17 cellular contexts compared by ENCODE assay signal in the genomic region with DNA sequence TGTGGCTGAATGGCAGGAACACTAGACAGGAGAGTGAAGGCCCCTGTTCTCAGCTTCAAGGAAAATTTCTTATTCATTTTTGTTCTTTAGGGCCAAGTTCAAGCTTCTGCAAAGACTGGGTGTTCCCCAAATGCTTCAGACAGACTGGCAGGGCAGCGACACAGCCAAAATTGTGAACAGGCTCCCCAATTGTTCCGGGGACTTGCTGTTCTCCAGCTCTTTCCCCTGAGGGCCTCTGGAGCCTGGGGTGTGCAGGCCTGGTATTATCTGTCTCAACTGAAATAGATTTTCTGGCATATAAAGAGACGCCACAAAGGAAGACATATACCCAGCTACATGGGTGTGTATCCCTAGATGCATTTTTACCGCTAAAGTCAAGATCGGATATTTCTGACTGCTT. TPM values are rescaled to one million over a fixed set of nuclear protein-coding genes. Genes with fewer than 3 reads are reported as not detected.
DNase-seq lines count a peak whose midpoint lies in the region; ATAC-seq and TF ChIP-seq lines count a peak whose summit lies in the region.
"Had no signal": no experiment of that assay in that cellular context is flagged by ENCODE, and none has a peak within 500 bp of the region (broad histone marks: within the 10 kb centered on the region; RNA-seq: fewer than 3 reads in every experiment).

No MANE protein-coding gene starts in this region.

- TF ChIP-seq CTCF in esophagus muscularis mucosa (IDR thresholded peaks at IDR 0.05) (no peak), suprapubic skin (IDR thresholded peaks at IDR 0.05) (no peak), mesothelial cell of epicardium (IDR thresholded peaks at IDR 0.05; ENCODE audit: unreplicated experiment) (no peak)

- H3K36me3 ChIP-seq in esophagus muscularis mucosa: no peaks in the 10 kb centered on the region
- no peaks in the 10 kb centered on the region for H3K36me3 ChIP-seq in suprapubic skin
- H3K36me3 ChIP-seq: BE2C had no signal

- TF ChIP-seq EP300 in esophagus muscularis mucosa (IDR thresholded peaks at IDR 0.05) (no peak), suprapubic skin (IDR thresholded peaks at IDR 0.05) (no peak)

- H3K4me3 ChIP-seq in esophagus muscularis mucosa: no peak overlapping the region
- no peak overlapping the region for H3K4me3 ChIP-seq in right cardiac atrium (ENCODE audit: low read length)
- no peak overlapping the region for H3K4me3 ChIP-seq in suprapubic skin
- H3K4me3 ChIP-seq: GM23338 had no signal

- DNase-seq in esophagus muscularis mucosa (ENCODE audit: extremely low spot score) (no peak), Right ventricle myocardium superior (no peak), right cardiac atrium (peak in 2 of 3 donors; percentile 52 to 87), suprapubic skin (ENCODE audit: low spot score in 2 of 2) (no peak), cortex of kidney (lab: John Stamatoyannopoulos, UW) (no peak), mesothelial cell of epicardium (ENCODE audit: low spot score in 2 of 2, unreplicated experiment in 2 of 2) (no peak), hypothalamus (lab: John Stamatoyannopoulos, UW) (no peak)
- DNase-seq in stimulated activated CD4-positive, alpha-beta T cell treated with anti-CD3 and anti-CD28 coated beads, Interleukin-2, amount 100 ng/mL, for 48 hours: no peak
- DNase-seq: ACHN; BE2C; C1 segment of cervical spinal cord; CD4-positive, CD25-positive, alpha-beta regulatory T cell; CD8-positive, alpha-beta memory T cell; COR-L47; HCEC 1CT had no signal

- ATAC-seq in Right ventricle myocardium superior (ENCODE audit: poor library complexity) (peak; percentile 25), right cardiac atrium (peak; percentile 58 to 88)
- ATAC-seq: GM23338 had no signal

- no peak overlapping the region for H3K27ac Mint-ChIP-seq in mesothelial cell of epicardium
- H3K27ac Mint-ChIP-seq: CD4-positive, CD25-positive, alpha-beta regulatory T cell; CD8-positive, alpha-beta memory T cell; GM23338 had no signal

- H3K4me1 ChIP-seq in esophagus muscularis mucosa: no peaks in the 10 kb centered on the region
- H3K4me1 ChIP-seq in right cardiac atrium (ENCODE audit: control insufficient read depth, insufficient read depth, low read length): peaks cover 2% of the 10 kb centered on the region
- H3K4me1 ChIP-seq in suprapubic skin: peaks cover 4% of the 10 kb centered on the region
- H3K4me1 ChIP-seq: BE2C had no signal

- H3K9me3 Mint-ChIP-seq in mesothelial cell of epicardium: no peaks in the 10 kb centered on the region
- H3K9me3 Mint-ChIP-seq: CD4-positive, CD25-positive, alpha-beta regulatory T cell; CD8-positive, alpha-beta memory T cell; GM23338 had no signal

- H3K9me3 ChIP-seq in esophagus muscularis mucosa: no peaks in the 10 kb centered on the region
- no peaks in the 10 kb centered on the region for H3K9me3 ChIP-seq in right cardiac atrium (ENCODE audit: control insufficient read depth, low read length)
- no peaks in the 10 kb centered on the region for H3K9me3 ChIP-seq in suprapubic skin
- H3K9me3 ChIP-seq: BE2C had no signal

- H3K4me1 Mint-ChIP-seq in mesothelial cell of epicardium: no peaks in the 10 kb centered on the region
- H3K4me1 Mint-ChIP-seq: CD4-positive, CD25-positive, alpha-beta regulatory T cell; CD8-positive, alpha-beta memory T cell; GM23338 had no signal

- H3K4me3 Mint-ChIP-seq in mesothelial cell of epicardium: no peak overlapping the region
- H3K4me3 Mint-ChIP-seq: CD4-positive, CD25-positive, alpha-beta regulatory T cell; CD8-positive, alpha-beta memory T cell; GM23338 had no signal

- WGBS in esophagus muscularis mucosa: 92% methylated on average over 4 of the region's 5 CpGs
- 57% methylated on average over 5 of the region's 5 CpGs for WGBS in right cardiac atrium
- WGBS in suprapubic skin: 74% methylated on average over 5 of the region's 5 CpGs

- H3K27ac ChIP-seq in esophagus muscularis mucosa (replicated peaks in 1 of 4) (peak overlapping the region in 3 of 4 donors; percentile 5 to 57 (median 18)), right cardiac atrium (ENCODE audit: low read length) (peak overlapping the region; percentile 82), suprapubic skin (peak overlapping the region; percentile 35)
- H3K27ac ChIP-seq: HL-60 had no signal

- TF ChIP-seq POLR2A in esophagus muscularis mucosa (IDR thresholded peaks at IDR 0.05; ENCODE audit: low read depth): no peak
- TF ChIP-seq POLR2A in suprapubic skin (IDR thresholded peaks at IDR 0.05): no peak

- H3K36me3 Mint-ChIP-seq in mesothelial cell of epicardium: no peaks in the 10 kb centered on the region

- intact Hi-C loops in esophagus muscularis mucosa (cut with DNase I): no loop called here
- intact Hi-C loops in Right ventricle myocardium superior (cut with DNase I): no loop called here
- intact Hi-C loops in right cardiac atrium (cut with DNase I): no loop called here

- no peaks in the 10 kb centered on the region for H3K27me3 ChIP-seq in esophagus muscularis mucosa
- H3K27me3 ChIP-seq in right cardiac atrium (ENCODE audit: control insufficient read depth, insufficient read depth): no peaks in the 10 kb centered on the region
- H3K27me3 ChIP-seq in suprapubic skin: no peaks in the 10 kb centered on the region
- H3K27me3 ChIP-seq: BE2C had no signal

- H3K27me3 Mint-ChIP-seq in mesothelial cell of epicardium (ENCODE audit: low read depth): peaks cover 4% of the 10 kb centered on the region
- H3K27me3 Mint-ChIP-seq: CD4-positive, CD25-positive, alpha-beta regulatory T cell; CD8-positive, alpha-beta memory T cell had no signal

RNA-seq across cellular contexts. Expression of gene PLCE1, which starts 30.3 kb away (rescaled TPM):
- total RNA-seq in esophagus muscularis mucosa: 10 to 100 TPM; 17.7 to 26.7 (median 20.8) TPM
- 3.3 TPM for total RNA-seq in Right ventricle myocardium superior
- total RNA-seq in right cardiac atrium: 10 to 100 TPM; 12.4 to 23.4 (median 21.0) TPM
- polyA plus RNA-seq in right cardiac atrium: 6.0 TPM
- 1 to 10 TPM; 1.0 to 2.8 (median 1.6) TPM for total RNA-seq in suprapubic skin
- 3.2 to 3.9 TPM (median 3.4 TPM) in 3 replicates for total RNA-seq in mesothelial cell of epicardium
- total RNA-seq: CD4-positive, CD25-positive, alpha-beta regulatory T cell; CD8-positive, alpha-beta memory T cell had no signal

Comparison
In these comparisons a context has a peak if more than half of its experiments do, and no peak if none do; other contexts are left out.
1. DNase-seq: peak in right cardiac atrium (2 of 3); none in esophagus muscularis mucosa (single experiment), Right ventricle myocardium superior (single experiment), suprapubic skin (0 of 2), cortex of kidney (single experiment), mesothelial cell of epicardium (0 of 2), hypothalamus (0 of 51) and stimulated activated CD4-positive, alpha-beta T cell treated with anti-CD3 and anti-CD28 coated beads, Interleukin-2, amount 100 ng/mL, for 48 hours (0 of 2).
2. H3K27ac ChIP-seq: peak in every context shown above with its lines; median percentile 82 in right cardiac atrium; 35 in suprapubic skin; 18 in esophagus muscularis mucosa.